In the genomic region with DNA sequence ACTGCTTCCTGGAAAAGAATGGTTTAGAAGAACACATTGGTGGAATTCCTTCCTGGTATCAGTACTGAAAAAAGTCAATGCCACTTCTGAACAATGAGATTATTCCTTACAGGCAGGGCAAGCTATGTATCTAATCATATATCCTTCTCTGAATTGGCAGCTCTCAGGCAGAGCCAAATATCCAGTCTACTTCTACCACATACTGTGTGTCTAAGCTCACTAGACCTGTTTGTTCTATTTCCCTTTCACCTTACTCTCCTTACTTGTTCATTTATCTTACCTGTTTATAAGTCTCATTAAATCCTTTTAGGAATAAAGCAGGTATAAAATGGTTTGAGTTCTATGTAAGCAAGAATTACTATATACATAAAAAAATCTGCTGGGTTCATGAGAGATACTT, we compare ENCODE assay signal across 17 cellular contexts.
"Had no signal": no experiment of that assay in that cellular context is flagged by ENCODE, and none has a peak within 500 bp of the region (broad histone marks: within the 10 kb centered on the region; RNA-seq: fewer than 3 reads in every experiment).

No MANE protein-coding gene starts in this region.

- ATAC-seq: left cardiac atrium; mucosa of descending colon; naive thymus-derived CD8-positive, alpha-beta T cell had no signal

- H3K4me3 Mint-ChIP-seq: naive thymus-derived CD8-positive, alpha-beta T cell; neural crest cell had no signal

- H3K27me3 Mint-ChIP-seq: naive thymus-derived CD8-positive, alpha-beta T cell had no signal

- H3K4me3 ChIP-seq: colonic mucosa, hepatocyte, mucosa of descending colon, right atrium auricular region, sigmoid colon, skin epidermis, uterus had no signal

- DNase-seq: colonic mucosa; dermis blood vessel endothelial cell; foreskin melanocyte; kidney; left cardiac atrium; mucosa of descending colon; naive thymus-derived CD8-positive, alpha-beta T cell; posterior cingulate gyrus; sigmoid colon; stimulated activated CD4-positive, alpha-beta T cell treated with anti-CD3 and anti-CD28 coated beads, Interleukin-12 subunit alpha, Interleukin-12 subunit beta, amount 100 ng/mL, for 4 hours; stimulated activated naive CD4-positive, alpha-beta T cell treated with Interleukin-2 at 50 U/mL for 16 hours; trophoblast cell; uterus had no signal
